Comparison of ENCODE assay signal across 16 cellular contexts in the genomic region with DNA sequence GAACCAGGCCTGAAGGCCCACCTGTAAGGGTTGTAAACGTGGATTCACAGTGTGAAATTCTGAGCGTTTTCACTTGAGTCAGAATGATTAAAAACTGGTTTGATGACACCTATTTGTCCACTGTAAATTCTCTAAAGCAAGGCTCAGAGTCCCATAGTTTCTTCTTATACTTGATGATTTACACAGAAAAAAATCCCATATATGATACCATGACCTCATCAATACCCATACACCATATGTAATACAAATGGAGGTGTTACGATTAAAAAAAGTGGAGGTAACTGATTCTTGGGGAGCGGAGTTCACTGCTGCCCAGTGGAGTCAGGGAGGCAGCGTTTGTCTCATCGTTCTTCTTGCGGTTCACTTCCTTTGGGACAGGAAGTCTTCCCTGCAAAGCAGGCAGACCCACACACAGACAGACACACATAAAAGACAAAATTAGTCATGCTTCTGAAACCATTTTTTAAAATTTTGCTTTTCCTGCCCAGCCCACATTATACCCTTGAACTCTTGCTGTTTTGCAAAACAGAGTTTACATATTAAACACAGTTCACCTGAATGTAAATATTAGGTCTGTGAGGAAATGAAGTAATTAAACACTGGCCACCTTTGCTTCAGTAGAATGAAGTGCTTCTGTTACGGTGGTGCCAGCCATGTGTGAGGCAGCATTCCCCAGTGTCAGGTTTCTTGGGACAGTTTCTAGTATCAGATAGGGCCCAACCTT. TPM values are rescaled to one million over a fixed set of nuclear protein-coding genes. Genes with fewer than 3 reads are reported as not detected.
DNase-seq lines count a peak whose midpoint lies in the region; ATAC-seq and TF ChIP-seq lines count a peak whose summit lies in the region.
"Had no signal": no experiment of that assay in that cellular context is flagged by ENCODE, and none has a peak within 500 bp of the region (broad histone marks: within the 10 kb centered on the region; RNA-seq: fewer than 3 reads in every experiment).

No MANE protein-coding gene starts in this region.

- peaks cover 18% of the 10 kb centered on the region for H3K4me1 Mint-ChIP-seq in activated CD8-positive, alpha-beta T cell treated with anti-CD3 and anti-CD28 coated beads for 36 hours (ENCODE audit: low read depth)
- peaks cover 23% of the 10 kb centered on the region for H3K4me1 Mint-ChIP-seq in activated CD8-positive, alpha-beta T cell treated with anti-CD3 and anti-CD28 coated beads, Interleukin-2, amount 10 ng/mL, durations not matched to agents 7 days and 5 days (ENCODE audit: low read depth)
- peaks cover 43% of the 10 kb centered on the region for H3K4me1 Mint-ChIP-seq in activated T-helper 2 cell treated with anti-CD3 and anti-CD28 coated beads, Interferon-gamma antibody, Interleukin-2, Interleukin-4, amounts not matched to agents 10 μg/mL and 5 μg/mL and 100 μg/mL, durations not matched to agents 14 hours and 24 hours and 36 hours (ENCODE audit: low read depth)

- no peak for DNase-seq in activated CD8-positive, alpha-beta T cell treated with anti-CD3 and anti-CD28 coated beads for 36 hours
- no peak for DNase-seq in activated CD8-positive, alpha-beta T cell treated with anti-CD3 and anti-CD28 coated beads, Interleukin-2, amount 10 ng/mL, durations not matched to agents 7 days and 5 days
- DNase-seq in activated T-helper 2 cell treated with anti-CD3 and anti-CD28 coated beads, Interferon-gamma antibody, Interleukin-2, Interleukin-4, amounts not matched to agents 10 μg/mL and 5 μg/mL and 100 μg/mL, durations not matched to agents 14 hours and 24 hours and 36 hours (ENCODE audit: low spot score): no peak
- no peak for DNase-seq in DMS79 (lab: John Stamatoyannopoulos, UW)
- no peak for DNase-seq in uterus
- no peak for DNase-seq in stimulated activated naive CD4-positive, alpha-beta T cell treated with Interleukin-2 at 50 U/mL for 16 hours (lab: John Stamatoyannopoulos, UW)
- DNase-seq: activated naive CD8-positive, alpha-beta T cell treated with anti-CD3 and anti-CD28 coated beads, Interleukin-2, amount 10 ng/mL, durations not matched to agents 7 days and 5 days; IMR-90; NCI-H2227 treated with DMSO at 0.1 percent for 48 hours; Peyer's patch; stimulated activated CD4-positive, alpha-beta T cell treated with anti-CD3 and anti-CD28 coated beads, Interleukin-2, amount 100 ng/mL, for 48 hours; transverse colon had no signal

- POLR2A ChIA-PET in activated CD8-positive, alpha-beta T cell treated with anti-CD3 and anti-CD28 coated beads for 36 hours (lab: Charles Lee): no interaction called here
- POLR2A ChIA-PET in activated CD8-positive, alpha-beta T cell treated with anti-CD3 and anti-CD28 coated beads, Interleukin-2, amount 10 ng/mL, durations not matched to agents 7 days and 5 days (lab: Charles Lee): no interaction called here

- H3K27me3 ChIP-seq in parathyroid adenoma (ENCODE audit: control insufficient read depth, insufficient read depth, low read length) (no peaks in the 10 kb centered on the region), uterus (no peaks in the 10 kb centered on the region)
- H3K27me3 ChIP-seq: Peyer's patch, transverse colon had no signal

- peak overlapping the region; percentile 33 for H2AFZ ChIP-seq in parathyroid adenoma

- H3K4me1 ChIP-seq in parathyroid adenoma: peaks cover 14% of the 10 kb centered on the region
- no peaks in the 10 kb centered on the region for H3K4me1 ChIP-seq in uterus
- H3K4me1 ChIP-seq: Peyer's patch had no signal

- H3K79me2 ChIP-seq in parathyroid adenoma: no peaks in the 10 kb centered on the region

- H3K36me3 ChIP-seq in parathyroid adenoma (ENCODE audit: control insufficient read depth, insufficient read depth, low read length) (no peaks in the 10 kb centered on the region), uterus (no peaks in the 10 kb centered on the region)
- H3K36me3 ChIP-seq: Peyer's patch, transverse colon had no signal

- H3K4me3 Mint-ChIP-seq in activated CD8-positive, alpha-beta T cell treated with anti-CD3 and anti-CD28 coated beads for 36 hours: no peak overlapping the region
- no peak overlapping the region for H3K4me3 Mint-ChIP-seq in activated CD8-positive, alpha-beta T cell treated with anti-CD3 and anti-CD28 coated beads, Interleukin-2, amount 10 ng/mL, durations not matched to agents 7 days and 5 days
- no peak overlapping the region for H3K4me3 Mint-ChIP-seq in activated T-helper 2 cell treated with anti-CD3 and anti-CD28 coated beads, Interferon-gamma antibody, Interleukin-2, Interleukin-4, amounts not matched to agents 10 μg/mL and 5 μg/mL and 100 μg/mL, durations not matched to agents 14 hours and 24 hours and 36 hours (ENCODE audit: low read depth)
- H3K4me3 Mint-ChIP-seq: activated naive CD8-positive, alpha-beta T cell treated with anti-CD3 and anti-CD28 coated beads, Interleukin-2, amount 10 ng/mL, durations not matched to agents 7 days and 5 days; natural killer cell treated with Interleukin-12 subunit alpha and Interleukin-12 subunit beta and Interleukin-15 and Interleukin-18, amount 100 ng/mL, for 72 hours had no signal

- no peaks in the 10 kb centered on the region for H3K9me3 Mint-ChIP-seq in activated CD8-positive, alpha-beta T cell treated with anti-CD3 and anti-CD28 coated beads for 36 hours
- no peaks in the 10 kb centered on the region for H3K9me3 Mint-ChIP-seq in activated CD8-positive, alpha-beta T cell treated with anti-CD3 and anti-CD28 coated beads, Interleukin-2, amount 10 ng/mL, durations not matched to agents 7 days and 5 days (ENCODE audit: insufficient read depth)
- H3K9me3 Mint-ChIP-seq in activated T-helper 2 cell treated with anti-CD3 and anti-CD28 coated beads, Interferon-gamma antibody, Interleukin-2, Interleukin-4, amounts not matched to agents 10 μg/mL and 5 μg/mL and 100 μg/mL, durations not matched to agents 14 hours and 24 hours and 36 hours: no peaks in the 10 kb centered on the region
- H3K9me3 Mint-ChIP-seq: activated naive CD8-positive, alpha-beta T cell treated with anti-CD3 and anti-CD28 coated beads, Interleukin-2, amount 10 ng/mL, durations not matched to agents 7 days and 5 days; natural killer cell treated with Interleukin-12 subunit alpha and Interleukin-12 subunit beta and Interleukin-15 and Interleukin-18, amount 100 ng/mL, for 72 hours had no signal

- H3K27ac ChIP-seq in parathyroid adenoma: no peak overlapping the region
- H3K27ac ChIP-seq in uterus: no peak overlapping the region
- H3K27ac ChIP-seq: Peyer's patch, transverse colon had no signal

- H3K27me3 Mint-ChIP-seq in activated CD8-positive, alpha-beta T cell treated with anti-CD3 and anti-CD28 coated beads for 36 hours: no peaks in the 10 kb centered on the region
- no peaks in the 10 kb centered on the region for H3K27me3 Mint-ChIP-seq in activated CD8-positive, alpha-beta T cell treated with anti-CD3 and anti-CD28 coated beads, Interleukin-2, amount 10 ng/mL, durations not matched to agents 7 days and 5 days (ENCODE audit: low read depth)
- no peaks in the 10 kb centered on the region for H3K27me3 Mint-ChIP-seq in activated T-helper 2 cell treated with anti-CD3 and anti-CD28 coated beads, Interferon-gamma antibody, Interleukin-2, Interleukin-4, amounts not matched to agents 10 μg/mL and 5 μg/mL and 100 μg/mL, durations not matched to agents 14 hours and 24 hours and 36 hours (ENCODE audit: low read depth)
- H3K27me3 Mint-ChIP-seq: activated naive CD8-positive, alpha-beta T cell treated with anti-CD3 and anti-CD28 coated beads, Interleukin-2, amount 10 ng/mL, durations not matched to agents 7 days and 5 days; natural killer cell treated with Interleukin-12 subunit alpha and Interleukin-12 subunit beta and Interleukin-15 and Interleukin-18, amount 100 ng/mL, for 72 hours had no signal

- CTCF ChIA-PET in activated CD8-positive, alpha-beta T cell treated with anti-CD3 and anti-CD28 coated beads for 36 hours (lab: Charles Lee): no interaction called here
- CTCF ChIA-PET in activated CD8-positive, alpha-beta T cell treated with anti-CD3 and anti-CD28 coated beads, Interleukin-2, amount 10 ng/mL, durations not matched to agents 7 days and 5 days (lab: Charles Lee): no interaction called here

- no peak overlapping the region for H3K9ac ChIP-seq in parathyroid adenoma

- H3K9me3 ChIP-seq in parathyroid adenoma (ENCODE audit: control insufficient read depth, low read length): no peaks in the 10 kb centered on the region
- H3K9me3 ChIP-seq in uterus: no peaks in the 10 kb centered on the region
- H3K9me3 ChIP-seq: Peyer's patch, transverse colon had no signal

- ATAC-seq in activated CD8-positive, alpha-beta T cell treated with anti-CD3 and anti-CD28 coated beads for 36 hours: peak; percentile 41
- no peak for ATAC-seq in activated CD8-positive, alpha-beta T cell treated with anti-CD3 and anti-CD28 coated beads, Interleukin-2, amount 10 ng/mL, durations not matched to agents 7 days and 5 days
- peak; percentile 60 for ATAC-seq in HG03354 (IDR thresholded peaks at IDR 0.05; ENCODE audit: poor library complexity, severe bottlenecking, unreplicated experiment)
- ATAC-seq: natural killer cell treated with Interleukin-12 subunit alpha and Interleukin-12 subunit beta and Interleukin-15 and Interleukin-18, amount 100 ng/mL, for 72 hours; sciatic nerve had no signal

- TF ChIP-seq POLR2A in uterus (IDR thresholded peaks at IDR 0.05): no peak

- H3K4me2 ChIP-seq in parathyroid adenoma (ENCODE audit: low read length): peak overlapping the region; percentile 28

- TF ChIP-seq CTCF in activated CD8-positive, alpha-beta T cell treated with anti-CD3 and anti-CD28 coated beads for 36 hours (IDR thresholded peaks at IDR 0.05): no peak
- no peak for TF ChIP-seq CTCF in parathyroid adenoma (IDR thresholded peaks at IDR 0.05)
- TF ChIP-seq CTCF in uterus (IDR thresholded peaks at IDR 0.05): no peak

- peak overlapping the region; percentile 68 for H3K27ac Mint-ChIP-seq in activated CD8-positive, alpha-beta T cell treated with anti-CD3 and anti-CD28 coated beads for 36 hours
- H3K27ac Mint-ChIP-seq in activated CD8-positive, alpha-beta T cell treated with anti-CD3 and anti-CD28 coated beads, Interleukin-2, amount 10 ng/mL, durations not matched to agents 7 days and 5 days: no peak overlapping the region
- H3K27ac Mint-ChIP-seq in activated T-helper 2 cell treated with anti-CD3 and anti-CD28 coated beads, Interferon-gamma antibody, Interleukin-2, Interleukin-4, amounts not matched to agents 10 μg/mL and 5 μg/mL and 100 μg/mL, durations not matched to agents 14 hours and 24 hours and 36 hours: peak overlapping the region; percentile 68
- H3K27ac Mint-ChIP-seq: activated naive CD8-positive, alpha-beta T cell treated with anti-CD3 and anti-CD28 coated beads, Interleukin-2, amount 10 ng/mL, durations not matched to agents 7 days and 5 days; natural killer cell treated with Interleukin-12 subunit alpha and Interleukin-12 subunit beta and Interleukin-15 and Interleukin-18, amount 100 ng/mL, for 72 hours had no signal

- intact Hi-C loops in activated CD8-positive, alpha-beta T cell treated with anti-CD3 and anti-CD28 coated beads for 36 hours (cut with micrococcal nuclease): no loop called here
- intact Hi-C loops in activated T-helper 2 cell treated with anti-CD3 and anti-CD28 coated beads, Interferon-gamma antibody, Interleukin-2, Interleukin-4, amounts not matched to agents 10 μg/mL and 5 μg/mL and 100 μg/mL, durations not matched to agents 14 hours and 24 hours and 36 hours (cut with micrococcal nuclease): loop anchor here (2.0 kb wide), 2 partner anchors 18 to 26 kb away; a partner anchor contains a TSS
- intact Hi-C loops in uterus (cut with DNase I; ENCODE audit: low total_unique reads): no loop called here

- no peak overlapping the region for H3K4me3 ChIP-seq in parathyroid adenoma (ENCODE audit: low read depth, low read length)
- H3K4me3 ChIP-seq in uterus: no peak overlapping the region
- H3K4me3 ChIP-seq: Peyer's patch, transverse colon had no signal

- H3K36me3 Mint-ChIP-seq in activated CD8-positive, alpha-beta T cell treated with anti-CD3 and anti-CD28 coated beads for 36 hours (ENCODE audit: low read depth): peaks cover 13% of the 10 kb centered on the region
- peaks cover 24% of the 10 kb centered on the region for H3K36me3 Mint-ChIP-seq in activated CD8-positive, alpha-beta T cell treated with anti-CD3 and anti-CD28 coated beads, Interleukin-2, amount 10 ng/mL, durations not matched to agents 7 days and 5 days (ENCODE audit: low read depth)
- peaks cover 67% of the 10 kb centered on the region for H3K36me3 Mint-ChIP-seq in activated T-helper 2 cell treated with anti-CD3 and anti-CD28 coated beads, Interferon-gamma antibody, Interleukin-2, Interleukin-4, amounts not matched to agents 10 μg/mL and 5 μg/mL and 100 μg/mL, durations not matched to agents 14 hours and 24 hours and 36 hours (ENCODE audit: low read depth)
- H3K36me3 Mint-ChIP-seq: natural killer cell treated with Interleukin-12 subunit alpha and Interleukin-12 subunit beta and Interleukin-15 and Interleukin-18, amount 100 ng/mL, for 72 hours had no signal

RNA-seq across cellular contexts. Expression of a gene that starts 26.2 kb away (rescaled TPM):
- total RNA-seq in activated CD8-positive, alpha-beta T cell treated with anti-CD3 and anti-CD28 coated beads for 36 hours: 10 to 100 TPM; 21.7 to 22.6 TPM
- 10 to 100 TPM; 18.6 to 19.7 TPM for total RNA-seq in activated CD8-positive, alpha-beta T cell treated with anti-CD3 and anti-CD28 coated beads, Interleukin-2, amount 10 ng/mL, durations not matched to agents 7 days and 5 days
- total RNA-seq in activated T-helper 2 cell treated with anti-CD3 and anti-CD28 coated beads, Interferon-gamma antibody, Interleukin-2, Interleukin-4, amounts not matched to agents 10 μg/mL and 5 μg/mL and 100 μg/mL, durations not matched to agents 14 hours and 24 hours and 36 hours: 34.9 and 35.3 TPM in 2 replicates
- 100 to 1,000 TPM in 1 of 4 donors, 10 to 100 TPM in 3; 21.4 to 779 (median 52.6) TPM for total RNA-seq in uterus
